In the genomic region with DNA sequence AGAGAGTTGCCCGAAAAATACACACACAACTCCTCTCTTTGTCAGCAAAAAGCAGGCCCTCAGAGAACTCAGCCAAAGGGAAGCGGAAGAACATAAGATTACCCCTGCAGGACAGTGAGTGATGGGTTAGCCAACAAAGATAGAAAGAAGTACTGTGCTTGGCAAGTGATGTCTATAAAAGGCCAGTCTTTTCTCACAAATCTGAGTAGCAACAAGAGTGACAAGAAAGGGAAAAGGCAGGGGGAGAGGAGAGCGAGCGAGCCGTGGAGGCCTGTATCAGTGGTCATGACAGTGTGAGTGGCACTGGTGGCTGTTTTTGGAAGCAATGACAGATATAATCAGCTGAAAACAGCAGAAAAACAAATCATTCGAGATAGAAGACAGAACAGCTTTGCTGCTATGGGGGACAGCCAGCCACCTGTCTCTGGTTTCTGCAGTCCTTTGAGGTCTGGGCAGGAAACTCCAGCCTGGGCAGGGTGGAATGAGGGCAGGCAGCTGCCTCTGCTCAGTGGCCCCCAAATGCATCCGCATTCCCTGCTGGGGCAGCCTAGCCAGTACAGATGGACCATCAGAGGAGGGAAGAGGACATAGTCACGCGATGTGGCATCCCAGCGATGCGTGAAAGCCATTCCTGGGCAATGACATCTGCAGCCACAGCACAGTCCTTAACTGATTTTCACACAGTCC, we compare ENCODE assay signal across 12 cellular contexts.
A peak's percentile ranks its signal among the peaks of the same experiment; 100 is the strongest.
DNase-seq lines count a peak whose midpoint lies in the region; ATAC-seq and TF ChIP-seq lines count a peak whose summit lies in the region.
"Had no signal": no experiment of that assay in that cellular context is flagged by ENCODE, and none has a peak within 500 bp of the region (broad histone marks: within the 10 kb centered on the region; RNA-seq: fewer than 3 reads in every experiment).

No MANE protein-coding gene starts in this region.

- H3K4me1 ChIP-seq in sigmoid colon (peaks cover 0 to 66% (median 50%) of the 10 kb centered on the region in 4 donors), Peyer's patch (no peaks in the 10 kb centered on the region)
- no peaks in the 10 kb centered on the region for H3K4me1 ChIP-seq in effector memory CD4-positive, alpha-beta T cell (ENCODE audit: control insufficient read depth, insufficient read depth, low read length, poor library complexity, severe bottlenecking)
- H3K4me1 ChIP-seq: ascending aorta had no signal

- intact Hi-C loops in left ventricle myocardium superior (cut with micrococcal nuclease) = no loop called here
- intact Hi-C loops in sigmoid colon (cut with DNase I) = loop anchor here (5.0 kb wide), 1 partner anchor 72 kb away; no protein-coding TSS in a partner anchor
- intact Hi-C loops in posterior vena cava (cut with DNase I) = no loop called here

- peak; percentile 60 for ATAC-seq in left ventricle myocardium superior
- ATAC-seq: Panc1, WTC11 had no signal

- TF ChIP-seq CTCF in sigmoid colon (IDR thresholded peaks at IDR 0.05) (no peak), Peyer's patch (IDR thresholded peaks at IDR 0.05) (no peak)

- H3K27ac ChIP-seq in sigmoid colon (peak overlapping the region in 3 of 4 donors; percentile 22 to 38 (median 22)), Peyer's patch (no peak overlapping the region)
- no peak overlapping the region for H3K27ac ChIP-seq in effector memory CD4-positive, alpha-beta T cell (ENCODE audit: insufficient read depth, low read length, poor library complexity, severe bottlenecking)
- H3K27ac ChIP-seq: ascending aorta had no signal

- 72 to 93% methylated on average over 11 of the region's 11 CpGs for WGBS in sigmoid colon, 2 donors

- H3K27me3 ChIP-seq in sigmoid colon (no peaks in the 10 kb centered on the region), Peyer's patch (no peaks in the 10 kb centered on the region)
- no peaks in the 10 kb centered on the region for H3K27me3 ChIP-seq in effector memory CD4-positive, alpha-beta T cell (replicated peaks; ENCODE audit: control insufficient read depth, insufficient read depth, low read length, poor library complexity, severe bottlenecking)
- H3K27me3 ChIP-seq: ascending aorta had no signal

- no peaks in the 10 kb centered on the region for H3K36me3 ChIP-seq in sigmoid colon
- H3K36me3 ChIP-seq in effector memory CD4-positive, alpha-beta T cell (ENCODE audit: control insufficient read depth, insufficient read depth, low read length) = no peaks in the 10 kb centered on the region
- no peaks in the 10 kb centered on the region for H3K36me3 ChIP-seq in Peyer's patch
- H3K36me3 ChIP-seq: ascending aorta had no signal

- H3K9me3 ChIP-seq in sigmoid colon = no peaks in the 10 kb centered on the region
- no peaks in the 10 kb centered on the region for H3K9me3 ChIP-seq in effector memory CD4-positive, alpha-beta T cell (ENCODE audit: control insufficient read depth, low read length)
- H3K9me3 ChIP-seq in Peyer's patch = no peaks in the 10 kb centered on the region
- H3K9me3 ChIP-seq: ascending aorta had no signal

- DNase-seq in EL = peak; percentile 73
- DNase-seq in SK-N-DZ (ENCODE audit: low spot score) = peak; percentile 82
- no peak for DNase-seq in left ventricle myocardium superior
- DNase-seq in sigmoid colon = no peak
- DNase-seq in effector memory CD4-positive, alpha-beta T cell = no peak
- no peak for DNase-seq in posterior vena cava (ENCODE audit: low spot score)
- no peak for DNase-seq in NCI-H146 treated with DMSO at 0.1 percent for 48 hours (lab: John Stamatoyannopoulos, UW; ENCODE audit: unreplicated experiment)
- no peak for DNase-seq in Peyer's patch
- DNase-seq: activated T-cell treated with anti-CD3 and anti-CD28 coated beads, Interleukin-2, amount 50 U/mL, for 1 hour had no signal

- TF ChIP-seq POLR2A in sigmoid colon (IDR thresholded peaks at IDR 0.05) (no peak), Peyer's patch (IDR thresholded peaks at IDR 0.05) (no peak)

- H3K4me3 ChIP-seq in sigmoid colon (no peak overlapping the region), Peyer's patch (no peak overlapping the region)
- H3K4me3 ChIP-seq in effector memory CD4-positive, alpha-beta T cell (ENCODE audit: insufficient read depth, low read depth, low read length, poor library complexity, severe bottlenecking) = no peak overlapping the region
- H3K4me3 ChIP-seq: ascending aorta had no signal

- no peak for TF ChIP-seq EP300 in sigmoid colon (IDR thresholded peaks at IDR 0.05)

Comparison
In these comparisons a context has a peak if more than half of its experiments do, and no peak if none do; other contexts are left out.
1. DNase-seq: peak in EL (single experiment) and SK-N-DZ (single experiment); none in left ventricle myocardium superior (single experiment), sigmoid colon (single experiment), effector memory CD4-positive, alpha-beta T cell (0 of 3), posterior vena cava (single experiment), NCI-H146 treated with DMSO at 0.1 percent for 48 hours (single experiment) and Peyer's patch (0 of 3).
2. H3K27ac ChIP-seq: peak in sigmoid colon (3 of 4); none in effector memory CD4-positive, alpha-beta T cell (single experiment) and Peyer's patch (0 of 4).